Comparison of ENCODE assay signal across 8 cellular contexts in the genomic region with DNA sequence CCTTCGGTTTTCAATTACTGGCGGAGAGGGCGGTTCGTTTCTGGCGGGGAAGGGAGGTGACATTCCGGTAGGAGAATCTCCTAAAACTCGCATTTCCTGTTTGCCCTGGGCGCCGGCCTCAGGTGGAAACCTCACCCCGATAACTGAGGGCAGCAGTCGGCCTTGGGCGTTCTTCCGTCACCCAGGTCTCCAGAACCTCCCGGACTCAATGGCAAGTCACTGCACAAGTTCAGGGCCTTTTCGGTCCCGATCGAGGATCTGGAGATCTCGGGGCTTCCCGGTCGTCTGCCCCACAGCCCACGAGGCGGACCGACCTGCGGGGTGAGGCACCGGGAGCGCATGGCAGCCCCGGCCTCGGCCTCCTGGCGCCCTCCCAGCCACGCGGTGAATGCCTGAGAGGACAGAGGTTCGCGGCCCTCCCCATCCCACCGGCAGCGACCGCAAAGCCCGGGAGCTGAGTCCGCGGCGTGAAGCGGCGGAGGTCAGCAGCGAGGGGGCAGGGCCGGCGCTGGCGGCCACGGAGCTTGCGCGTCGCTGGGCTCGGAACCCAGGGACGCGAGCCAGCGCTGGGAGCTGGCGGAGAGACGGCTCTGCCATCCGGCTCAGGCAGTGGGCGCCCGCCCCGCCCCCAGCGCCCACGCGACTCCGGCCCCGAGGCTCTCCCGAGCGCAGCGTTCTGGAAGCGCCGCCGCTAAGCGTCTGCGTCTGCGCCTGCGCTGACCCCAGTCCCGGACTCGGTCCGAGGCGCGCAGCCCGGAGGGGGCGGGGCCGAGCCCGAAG. TPM values are rescaled to one million over a fixed set of nuclear protein-coding genes. Genes with fewer than 3 reads are reported as not detected.
DNase-seq lines count a peak whose midpoint lies in the region; ATAC-seq and TF ChIP-seq lines count a peak whose summit lies in the region.

No MANE protein-coding gene starts in this region.

- H3K4me3 ChIP-seq in PC-3 (ENCODE audit: low read length) (peak overlapping the region; percentile 82), esophagus muscularis mucosa (peak overlapping the region; percentile 68 to 87 (median 73)), muscle layer of duodenum (ENCODE audit: low read depth in 1 of 2, low read length in 2 of 2) (peak overlapping the region; percentile 62 to 74)

- no peaks in the 10 kb centered on the region for H3K27me3 ChIP-seq in PC-3 (ENCODE audit: low read length)
- no peaks in the 10 kb centered on the region for H3K27me3 ChIP-seq in esophagus muscularis mucosa
- H3K27me3 ChIP-seq in muscle layer of duodenum (ENCODE audit: low read depth, low read length): no peaks in the 10 kb centered on the region

- H3K4me2 ChIP-seq in PC-3 (ENCODE audit: low read length): peak overlapping the region; percentile 94

- 5% methylated on average over 27 of the region's 84 CpGs for WGBS in esophagus muscularis mucosa

- no peaks in the 10 kb centered on the region for H3K9me2 ChIP-seq in PC-3 (replicated peaks; ENCODE audit: low read length)

- POLR2A ChIA-PET in PC-3 (lab: Charles Lee; ENCODE audit: unreplicated experiment): interaction anchor here (0.6 kb wide), 2 partner anchors 55 to 133 kb away, joined by 4 to 5 read pairs; a partner anchor contains a TSS

- TSS peak; percentile 89 for BruUV-seq in PC-3 (replicated peaks; lab: Mats Ljungman, UMichigan)

- intact Hi-C loops in PC-3 (cut with micrococcal nuclease): loop anchor here (1.0 kb wide), 1 partner anchor 71 kb away; no protein-coding TSS in a partner anchor
- intact Hi-C loops in esophagus muscularis mucosa (cut with DNase I): loop anchor here (5.0 kb wide), 2 partner anchors 66 to 201 kb away; a partner anchor contains a TSS

- CTCF ChIA-PET in PC-3 (lab: Charles Lee): interaction anchor here (0.9 kb wide), 1 partner anchor 200 kb away, joined by 4 read pairs; no protein-coding TSS in a partner anchor

- H3K36me3 ChIP-seq in PC-3 (ENCODE audit: low read depth, low read length): no peaks in the 10 kb centered on the region
- H3K36me3 ChIP-seq in esophagus muscularis mucosa: no peaks in the 10 kb centered on the region
- no peaks in the 10 kb centered on the region for H3K36me3 ChIP-seq in muscle layer of duodenum (ENCODE audit: control insufficient read depth in 1 of 2, insufficient read depth in 2 of 2, low read length in 2 of 2)

- H3K27ac ChIP-seq in PC-3 (ENCODE audit: low read length) (peak overlapping the region; percentile 94), esophagus muscularis mucosa (replicated peaks in 1 of 4) (peak overlapping the region; percentile 96 to 99 (median 98)), muscle layer of duodenum (ENCODE audit: low read length) (peak overlapping the region; percentile 86)

- H3F3A ChIP-seq in PC-3 (ENCODE audit: low read length, unreplicated experiment): no peaks in the 10 kb centered on the region

- H3K4me1 ChIP-seq in PC-3 (ENCODE audit: insufficient read depth, low read length): peaks cover 3% of the 10 kb centered on the region; the same call in 1 of the 2 replicates
- peaks cover 5 to 23% (median 17%) of the 10 kb centered on the region in 4 donors for H3K4me1 ChIP-seq in esophagus muscularis mucosa
- peaks cover 0 to 5% of the 10 kb centered on the region in 2 donors for H3K4me1 ChIP-seq in muscle layer of duodenum (ENCODE audit: control insufficient read depth in 1 of 2, insufficient read depth in 2 of 2, low read length in 2 of 2)

- TF ChIP-seq EP300 in esophagus muscularis mucosa (IDR thresholded peaks at IDR 0.05): no peak

- no peaks in the 10 kb centered on the region for H3K79me2 ChIP-seq in PC-3 (ENCODE audit: low read length)

- peak overlapping the region; percentile 92 for H3K9ac ChIP-seq in PC-3 (ENCODE audit: low read length)

- ATAC-seq in GM21526 (IDR thresholded peaks at IDR 0.05; ENCODE audit: low FRiP score, unreplicated experiment) (peak; percentile 77), PC-3 (peak; percentile 90)

- H2AFZ ChIP-seq in PC-3 (ENCODE audit: low read length): peak overlapping the region; percentile 82

- DNase-seq in DMS 273 (lab: John Stamatoyannopoulos, UW; ENCODE audit: unreplicated experiment) (peak; percentile 98), HuH-7.5 (ENCODE audit: low spot score) (peak; percentile 96), PC-3 (peak; percentile 94), esophagus muscularis mucosa (ENCODE audit: extremely low spot score) (peak; percentile 95)
- DNase-seq in activated T-cell treated with anti-CD3 and anti-CD28 coated beads, Interleukin-2, amount 50 U/mL, for 48 hours: peak; percentile 95 to 97
- DNase-seq in stimulated activated CD8-positive, alpha-beta memory T cell treated with anti-CD3 and anti-CD28 coated beads, Interleukin-7, amount 100 ng/mL, for 24 hours (ENCODE audit: low read depth): peak; percentile 83

- peak; percentile 53 for TF ChIP-seq POLR2A in esophagus muscularis mucosa (IDR thresholded peaks at IDR 0.05; ENCODE audit: low read depth)

- TF ChIP-seq CTCF in PC-3 (conservative IDR thresholded peaks at IDR 0.05; ENCODE audit: low read depth, low read length): no peak
- peak; percentile 26 to 42 (median 35) for TF ChIP-seq CTCF in esophagus muscularis mucosa (IDR thresholded peaks at IDR 0.05)

- H3K9me3 ChIP-seq in PC-3 (ENCODE audit: low read length) (no peaks in the 10 kb centered on the region), esophagus muscularis mucosa (no peaks in the 10 kb centered on the region), muscle layer of duodenum (ENCODE audit: control insufficient read depth in 1 of 2, low read length in 2 of 2) (no peaks in the 10 kb centered on the region)

- H4K20me1 ChIP-seq in PC-3 (ENCODE audit: low read length): no peaks in the 10 kb centered on the region

RNA-seq across cellular contexts. Expression of a gene that starts 58.4 kb away (rescaled TPM):
- total RNA-seq in PC-3 (2014; rRNA removed) (not detected in 2 replicates), esophagus muscularis mucosa (1 to 10 TPM in 3 of 4 donors, under 1 TPM in 1; 0.83 to 2.2 (median 1.5) TPM)

Comparison
In these comparisons a context has a peak if more than half of its experiments do, and no peak if none do; other contexts are left out.
1. Peak in every context shown above with its lines: DNase-seq, ATAC-seq, H3K4me3 ChIP-seq and H3K27ac ChIP-seq.